ENCODE assay signal across 1 cellular context in the genomic region with DNA sequence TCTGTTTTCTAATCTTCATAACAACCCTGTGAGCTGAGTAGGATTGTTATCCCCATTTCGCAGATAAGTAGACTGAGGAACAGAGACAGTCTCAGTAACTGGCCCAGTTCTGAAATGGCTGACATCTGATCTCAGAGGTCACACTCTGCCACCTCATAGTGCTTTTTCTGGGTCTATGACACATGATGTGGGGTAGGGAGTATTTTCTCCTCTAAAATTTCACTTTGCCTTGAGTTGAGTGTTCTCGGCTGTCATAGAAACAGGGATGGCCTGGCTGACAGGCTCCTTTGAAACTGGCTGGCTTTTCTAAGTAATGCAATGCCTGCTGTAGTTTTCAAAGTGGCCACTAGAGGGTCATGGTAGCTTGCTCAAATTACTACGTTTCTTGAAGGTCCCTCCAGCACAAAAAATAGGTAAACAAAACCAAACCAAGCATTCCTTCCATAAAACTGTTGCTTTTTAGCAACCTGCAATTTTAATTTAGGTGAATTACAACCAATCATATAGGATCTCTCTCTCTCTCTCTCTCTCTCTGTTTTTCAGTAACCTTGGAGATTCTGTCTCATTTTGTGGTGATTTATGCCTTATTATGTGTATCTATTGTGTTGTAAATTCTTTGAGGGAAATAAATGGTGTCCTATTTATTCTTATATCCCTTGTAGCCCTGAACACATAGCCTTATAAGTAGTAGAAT.
A peak's percentile ranks its signal among the peaks of the same experiment; 100 is the strongest.
TF ChIP-seq lines count a peak whose summit lies in the region.

No MANE protein-coding gene starts in this region.

TF ChIP-seq in K562, 482 proteins besides CTCF, POLR2A, EP300 and RAD21 (continued from another document):
- TF ChIP-seq ZNF655 (CRISPR knock-in tag; IDR thresholded peaks at IDR 0.05) = no peak
- TF ChIP-seq BMI1 (IDR thresholded peaks at IDR 0.05; ENCODE audit: low read length) = no peak
- no peak for TF ChIP-seq ZNF785 (CRISPR knock-in tag; IDR thresholded peaks at IDR 0.05)
- peak; percentile 66; the same call in 1 of the 2 replicates for TF ChIP-seq BCOR (IDR thresholded peaks at IDR 0.05)
- TF ChIP-seq TCF3 (CRISPR knock-in tag; IDR thresholded peaks at IDR 0.05) = no peak
- TF ChIP-seq ZNF316 (IDR thresholded peaks at IDR 0.05) = no peak
- TF ChIP-seq ZNF699 (CRISPR knock-in tag; IDR thresholded peaks at IDR 0.05; ENCODE audit: insufficient replicate concordance) = no peak
- 0 out of 2 replicates have a peak, but pooled peaks have one; percentile 8 for TF ChIP-seq NFXL1 (CRISPR knock-in tag; IDR thresholded peaks at IDR 0.05)
- no peak for TF ChIP-seq TAF7 (tag; IDR thresholded peaks at IDR 0.05)
- TF ChIP-seq ZNF197 (CRISPR knock-in tag; IDR thresholded peaks at IDR 0.05; ENCODE audit: low read depth) = no peak
- no peak for TF ChIP-seq HES1 (IDR thresholded peaks at IDR 0.05; ENCODE audit: low read depth)
- TF ChIP-seq RFX1 (IDR thresholded peaks at IDR 0.05) = peak; percentile 30; the same call in 1 of the 2 replicates
- no peak for TF ChIP-seq MAFG (tag; conservative IDR thresholded peaks at IDR 0.05)
- TF ChIP-seq NR2F6 (CRISPR knock-in tag; IDR thresholded peaks at IDR 0.05) = no peak
- TF ChIP-seq, protein P1, sequence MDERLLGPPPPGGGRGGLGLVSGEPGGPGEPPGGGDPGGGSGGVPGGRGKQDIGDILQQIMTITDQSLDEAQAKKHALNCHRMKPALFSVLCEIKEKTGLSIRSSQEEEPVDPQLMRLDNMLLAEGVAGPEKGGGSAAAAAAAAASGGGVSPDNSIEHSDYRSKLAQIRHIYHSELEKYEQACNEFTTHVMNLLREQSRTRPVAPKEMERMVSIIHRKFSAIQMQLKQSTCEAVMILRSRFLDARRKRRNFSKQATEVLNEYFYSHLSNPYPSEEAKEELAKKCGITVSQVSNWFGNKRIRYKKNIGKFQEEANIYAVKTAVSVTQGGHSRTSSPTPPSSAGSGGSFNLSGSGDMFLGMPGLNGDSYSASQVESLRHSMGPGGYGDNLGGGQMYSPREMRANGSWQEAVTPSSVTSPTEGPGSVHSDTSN (CRISPR knock-in tag; IDR thresholded peaks at IDR 0.05; ENCODE audit: low read depth) = no peak
- TF ChIP-seq, protein P1 (tag; conservative IDR thresholded peaks at IDR 0.05; ENCODE audit: low read depth) = 0 out of 2 replicates have a peak, but pooled peaks have one; percentile 15
- TF ChIP-seq ESRRA (IDR thresholded peaks at IDR 0.05; ENCODE audit: borderline replicate concordance, low read depth) = no peak
- TF ChIP-seq ZNF174 (CRISPR knock-in tag; IDR thresholded peaks at IDR 0.05) = no peak
TF ChIP-seq in K562: peak in this region for 8.
